ENCODE assay signal across 24 cellular contexts in genomic region chr5:131523500-131524185, GRCh38.
A peak's percentile ranks its signal among the peaks of the same experiment; 100 is the strongest.
DNase-seq lines count a peak whose midpoint lies in the region; ATAC-seq and TF ChIP-seq lines count a peak whose summit lies in the region.
"Had no signal": no experiment of that assay in that cellular context is flagged by ENCODE, and none has a peak within 500 bp of the region (broad histone marks: within the 10 kb centered on the region; RNA-seq: fewer than 3 reads in every experiment).

No MANE protein-coding gene starts in this region.

- H3K36me3 ChIP-seq in CD4-positive, CD25-positive, alpha-beta regulatory T cell (ENCODE audit: control insufficient read depth, insufficient read depth, low read length), result peaks cover 26% of the 10 kb centered on the region
- H3K36me3 ChIP-seq in CD4-positive, alpha-beta memory T cell (ENCODE audit: insufficient read depth, low read length), result peaks cover 17% of the 10 kb centered on the region
- H3K36me3 ChIP-seq: gastrocnemius medialis, uterus had no signal

- intact Hi-C loops in CD4-positive, alpha-beta memory T cell (cut with micrococcal nuclease), result no loop called here
- intact Hi-C loops in activated T-helper 2 cell treated with anti-CD3 and anti-CD28 coated beads, Interferon-gamma antibody, Interleukin-2, Interleukin-4, amounts not matched to agents 10 μg/mL and 5 μg/mL and 100 μg/mL, durations not matched to agents 14 hours and 24 hours and 36 hours (cut with micrococcal nuclease), result no loop called here

- peaks cover 36% of the 10 kb centered on the region for H3K4me1 ChIP-seq in CD4-positive, CD25-positive, alpha-beta regulatory T cell (ENCODE audit: control insufficient read depth, insufficient read depth, low read length, poor library complexity, severe bottlenecking)
- H3K4me1 ChIP-seq in CD4-positive, alpha-beta memory T cell (ENCODE audit: insufficient read depth, low read length), result peaks cover 60% of the 10 kb centered on the region
- H3K4me1 ChIP-seq: uterus had no signal

- POLR2A ChIA-PET in CD4-positive, alpha-beta memory T cell (lab: Charles Lee; ENCODE audit: partially characterized antibody), result interaction anchor here (0.8 to 2.4 kb wide), 4 partner anchors 9 to 66 kb away, joined by 3 to 13 read pairs (median 4); no protein-coding TSS in a partner anchor

- peak overlapping the region in 2 of 4 donors; percentile 43 to 69 for H3K4me3 Mint-ChIP-seq in CD4-positive, CD25-positive, alpha-beta regulatory T cell
- H3K4me3 Mint-ChIP-seq in CD4-positive, alpha-beta memory T cell, result no peak overlapping the region
- peak overlapping the region; percentile 71 for H3K4me3 Mint-ChIP-seq in glutamatergic neuron (ENCODE audit: unreplicated experiment)
- no peak overlapping the region for H3K4me3 Mint-ChIP-seq in activated T-helper 2 cell treated with anti-CD3 and anti-CD28 coated beads, Interferon-gamma antibody, Interleukin-2, Interleukin-4, amounts not matched to agents 10 μg/mL and 5 μg/mL and 100 μg/mL, durations not matched to agents 14 hours and 24 hours and 36 hours (ENCODE audit: low read depth)
- H3K4me3 Mint-ChIP-seq: stimulated activated naive CD8-positive, alpha-beta T cell treated with anti-CD3 and anti-CD28 coated beads, Interleukin-15, Interleukin-2, amounts not matched to agents 100 ng/mL and 50 ng/mL, for 24 hours; WTC11 had no signal

- no peak for TF ChIP-seq CTCF in glutamatergic neuron (IDR thresholded peaks at IDR 0.05; ENCODE audit: partially characterized antibody, unreplicated experiment)

- H3K4me3 ChIP-seq in CD4-positive, CD25-positive, alpha-beta regulatory T cell (ENCODE audit: low read depth, low read length), result peak overlapping the region; percentile 23
- no peak overlapping the region for H3K4me3 ChIP-seq in CD4-positive, alpha-beta memory T cell (ENCODE audit: low read length in 2 of 2)
- H3K4me3 ChIP-seq: gastrocnemius medialis, PC-9, uterus had no signal

- no peaks in the 10 kb centered on the region for H3K27me3 ChIP-seq in CD4-positive, CD25-positive, alpha-beta regulatory T cell (ENCODE audit: control insufficient read depth, insufficient read depth, low read length)
- H3K27me3 ChIP-seq in CD4-positive, alpha-beta memory T cell (ENCODE audit: insufficient read depth, low read length), result no peaks in the 10 kb centered on the region
- H3K27me3 ChIP-seq: gastrocnemius medialis, uterus had no signal

- CTCF ChIA-PET in CD4-positive, alpha-beta memory T cell (lab: Charles Lee; ENCODE audit: partially characterized antibody), result interaction anchor here (0.6 to 1.8 kb wide), 6 partner anchors 8 to 597 kb away, joined by 3 to 5 read pairs (median 4); no protein-coding TSS in a partner anchor

- H3K36me3 Mint-ChIP-seq in CD4-positive, CD25-positive, alpha-beta regulatory T cell, result peaks cover 32% of the 10 kb centered on the region
- peaks cover 24 to 35% of the 10 kb centered on the region in 2 donors for H3K36me3 Mint-ChIP-seq in CD4-positive, alpha-beta memory T cell
- H3K36me3 Mint-ChIP-seq in glutamatergic neuron (ENCODE audit: unreplicated experiment), result no peaks in the 10 kb centered on the region
- peaks cover 40% of the 10 kb centered on the region for H3K36me3 Mint-ChIP-seq in activated T-helper 2 cell treated with anti-CD3 and anti-CD28 coated beads, Interferon-gamma antibody, Interleukin-2, Interleukin-4, amounts not matched to agents 10 μg/mL and 5 μg/mL and 100 μg/mL, durations not matched to agents 14 hours and 24 hours and 36 hours (ENCODE audit: low read depth)

- peak overlapping the region in 2 of 3 donors; percentile 32 to 74 for H3K27ac Mint-ChIP-seq in CD4-positive, CD25-positive, alpha-beta regulatory T cell
- peak overlapping the region in 4 of 7 donors; percentile 23 to 94 (median 58) for H3K27ac Mint-ChIP-seq in CD4-positive, alpha-beta memory T cell
- peak overlapping the region; percentile 10 for H3K27ac Mint-ChIP-seq in glutamatergic neuron (ENCODE audit: unreplicated experiment)
- no peak overlapping the region for H3K27ac Mint-ChIP-seq in activated T-helper 2 cell treated with anti-CD3 and anti-CD28 coated beads, Interferon-gamma antibody, Interleukin-2, Interleukin-4, amounts not matched to agents 10 μg/mL and 5 μg/mL and 100 μg/mL, durations not matched to agents 14 hours and 24 hours and 36 hours
- H3K27ac Mint-ChIP-seq: stimulated activated naive CD8-positive, alpha-beta T cell treated with anti-CD3 and anti-CD28 coated beads, Interleukin-15, Interleukin-2, amounts not matched to agents 100 ng/mL and 50 ng/mL, for 24 hours; WTC11 had no signal

- DNase-seq in CD4-positive, CD25-positive, alpha-beta regulatory T cell, result no peak
- DNase-seq in CD4-positive, alpha-beta memory T cell, result no peak
- peak; percentile 58 for DNase-seq in NCI-H82 (lab: John Stamatoyannopoulos, UW)
- no peak for DNase-seq in glutamatergic neuron
- no peak for DNase-seq in activated T-helper 2 cell treated with anti-CD3 and anti-CD28 coated beads, Interferon-gamma antibody, Interleukin-2, Interleukin-4, amounts not matched to agents 10 μg/mL and 5 μg/mL and 100 μg/mL, durations not matched to agents 14 hours and 24 hours and 36 hours (ENCODE audit: low spot score)
- no peak for DNase-seq in left lobe of liver (ENCODE audit: low spot score)
- DNase-seq in AG08395 (ENCODE audit: low spot score), result no peak
- DNase-seq: CD8-positive, alpha-beta memory T cell; central memory CD4-positive, alpha-beta T cell; dermis blood vessel endothelial cell; DMS53; gastrocnemius medialis; H7; hippocampal formation; left colon; mesendoderm; NCI-H2081; NK-92 treated with Interleukin-12 subunit alpha and Interleukin-12 subunit beta, amount 100 ng/mL, for 24 hours; PC-9; uterus had no signal

- H3K27me3 Mint-ChIP-seq in CD4-positive, CD25-positive, alpha-beta regulatory T cell, result peaks cover 4% of the 10 kb centered on the region
- H3K27me3 Mint-ChIP-seq in CD4-positive, alpha-beta memory T cell, result no peaks in the 10 kb centered on the region
- H3K27me3 Mint-ChIP-seq in glutamatergic neuron (ENCODE audit: unreplicated experiment), result peaks cover 2% of the 10 kb centered on the region
- no peaks in the 10 kb centered on the region for H3K27me3 Mint-ChIP-seq in activated T-helper 2 cell treated with anti-CD3 and anti-CD28 coated beads, Interferon-gamma antibody, Interleukin-2, Interleukin-4, amounts not matched to agents 10 μg/mL and 5 μg/mL and 100 μg/mL, durations not matched to agents 14 hours and 24 hours and 36 hours (ENCODE audit: low read depth)
- H3K27me3 Mint-ChIP-seq: CD8-positive, alpha-beta memory T cell; stimulated activated naive CD8-positive, alpha-beta T cell treated with anti-CD3 and anti-CD28 coated beads, Interleukin-15, Interleukin-2, amounts not matched to agents 100 ng/mL and 50 ng/mL, for 24 hours had no signal

- no peak overlapping the region for H3K27ac ChIP-seq in CD4-positive, CD25-positive, alpha-beta regulatory T cell (ENCODE audit: insufficient read depth, low read length, poor library complexity, severe bottlenecking)
- H3K27ac ChIP-seq in CD4-positive, alpha-beta memory T cell (ENCODE audit: low read depth, low read length), result no peak overlapping the region
- H3K27ac ChIP-seq: gastrocnemius medialis, PC-9, uterus had no signal

- no peak for ATAC-seq in CD4-positive, CD25-positive, alpha-beta regulatory T cell (ENCODE audit: low read depth in 2 of 2)
- ATAC-seq in left lobe of liver, result no peak
- ATAC-seq: activated naive CD4-positive, alpha-beta T cell treated with anti-CD3 and anti-CD28 coated beads, Interleukin-2, amount 50 U/mL, for 72 hours; gastrocnemius medialis; left colon; Right ventricle myocardium inferior had no signal

- no peaks in the 10 kb centered on the region for H3K9me3 Mint-ChIP-seq in CD4-positive, CD25-positive, alpha-beta regulatory T cell
- no peaks in the 10 kb centered on the region for H3K9me3 Mint-ChIP-seq in CD4-positive, alpha-beta memory T cell
- H3K9me3 Mint-ChIP-seq in glutamatergic neuron (ENCODE audit: unreplicated experiment), result peaks cover 6% of the 10 kb centered on the region
- H3K9me3 Mint-ChIP-seq in activated T-helper 2 cell treated with anti-CD3 and anti-CD28 coated beads, Interferon-gamma antibody, Interleukin-2, Interleukin-4, amounts not matched to agents 10 μg/mL and 5 μg/mL and 100 μg/mL, durations not matched to agents 14 hours and 24 hours and 36 hours, result no peaks in the 10 kb centered on the region
- H3K9me3 Mint-ChIP-seq: activated naive CD4-positive, alpha-beta T cell treated with anti-CD3 and anti-CD28 coated beads, Interleukin-2, amount 50 U/mL, for 72 hours; CD8-positive, alpha-beta memory T cell; stimulated activated naive CD8-positive, alpha-beta T cell treated with anti-CD3 and anti-CD28 coated beads, Interleukin-15, Interleukin-2, amounts not matched to agents 100 ng/mL and 50 ng/mL, for 24 hours; WTC11 had no signal

- H3K4me1 Mint-ChIP-seq in CD4-positive, CD25-positive, alpha-beta regulatory T cell, result peaks cover 48 to 77% (median 60%) of the 10 kb centered on the region in 4 donors
- peaks cover 45 to 74% (median 62%) of the 10 kb centered on the region in 4 donors for H3K4me1 Mint-ChIP-seq in CD4-positive, alpha-beta memory T cell
- peaks cover 34% of the 10 kb centered on the region for H3K4me1 Mint-ChIP-seq in glutamatergic neuron (ENCODE audit: low read depth, unreplicated experiment)
- peaks cover 31% of the 10 kb centered on the region for H3K4me1 Mint-ChIP-seq in activated T-helper 2 cell treated with anti-CD3 and anti-CD28 coated beads, Interferon-gamma antibody, Interleukin-2, Interleukin-4, amounts not matched to agents 10 μg/mL and 5 μg/mL and 100 μg/mL, durations not matched to agents 14 hours and 24 hours and 36 hours (ENCODE audit: low read depth)

- no peaks in the 10 kb centered on the region for H3K9me3 ChIP-seq in CD4-positive, CD25-positive, alpha-beta regulatory T cell (ENCODE audit: control insufficient read depth in 2 of 2, low read length in 2 of 2)
- no peaks in the 10 kb centered on the region for H3K9me3 ChIP-seq in CD4-positive, alpha-beta memory T cell (ENCODE audit: control insufficient read depth in 1 of 2, low read length in 2 of 2)
- H3K9me3 ChIP-seq: gastrocnemius medialis, uterus had no signal
